Comparison of ENCODE assay signal across 18 cellular contexts in the genomic region with DNA sequence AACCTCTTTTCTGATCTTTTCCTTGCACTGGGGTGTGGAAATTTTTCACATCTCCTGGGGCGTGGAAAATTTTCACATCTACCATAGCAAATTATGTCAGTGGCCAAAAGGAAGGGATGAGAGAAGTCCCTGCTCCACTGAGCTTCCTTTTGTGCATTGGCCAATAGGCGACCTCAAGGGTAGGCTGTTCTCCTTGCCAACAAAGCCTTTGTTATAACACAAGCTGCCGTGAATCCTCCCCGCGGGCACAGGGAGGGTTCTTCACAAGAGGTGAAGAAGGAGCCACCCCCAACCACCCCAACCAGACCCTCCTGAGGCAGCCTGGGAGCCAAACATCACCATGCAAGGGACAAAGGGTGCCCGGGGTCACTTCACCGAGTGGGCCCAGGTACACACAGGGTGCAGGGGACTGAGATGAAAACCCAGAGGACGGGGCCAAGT. TPM values are rescaled to one million over a fixed set of nuclear protein-coding genes. Genes with fewer than 3 reads are reported as not detected.
A peak's percentile ranks its signal among the peaks of the same experiment; 100 is the strongest.
DNase-seq lines count a peak whose midpoint lies in the region; ATAC-seq and TF ChIP-seq lines count a peak whose summit lies in the region.
"Had no signal": no experiment of that assay in that cellular context is flagged by ENCODE, and none has a peak within 500 bp of the region (broad histone marks: within the 10 kb centered on the region; RNA-seq: fewer than 3 reads in every experiment).

No MANE protein-coding gene starts in this region.

- H3K27me3 Mint-ChIP-seq in Calu3 (ENCODE audit: unreplicated experiment) (no peaks in the 10 kb centered on the region), mesothelial cell of epicardium (ENCODE audit: low read depth) (peaks cover under 1% of the 10 kb centered on the region)
- no peaks in the 10 kb centered on the region for H3K27me3 Mint-ChIP-seq in T-helper 2 cell treated with Interferon-gamma antibody and Interleukin-4, amounts not matched to agents 5 μg/mL and 100 μg/mL, for 36 hours (ENCODE audit: low read depth)
- H3K27me3 Mint-ChIP-seq: dendritic cell treated with granulocyte-macrophage colony-stimulating factor and Interleukin-4, amounts not matched to agents 40 ng/mL and 50 ng/mL, for 4 days had no signal

- H3K27ac ChIP-seq in cingulate gyrus (ENCODE audit: low read depth, low read length) = peak overlapping the region; percentile 98
- H3K27ac ChIP-seq: BLaER1, GM23248, tibial nerve had no signal

- H3K4me1 Mint-ChIP-seq in Calu3 (ENCODE audit: low read depth, unreplicated experiment) (peaks cover 55% of the 10 kb centered on the region), mesothelial cell of epicardium (peaks cover 28% of the 10 kb centered on the region)
- H3K4me1 Mint-ChIP-seq in T-helper 2 cell treated with Interferon-gamma antibody and Interleukin-4, amounts not matched to agents 5 μg/mL and 100 μg/mL, for 36 hours (ENCODE audit: low read depth) = peaks cover 15% of the 10 kb centered on the region
- H3K4me1 Mint-ChIP-seq: activated B cell treated with CpG ODN at 0.5 μM for 24 hours; nephron; stimulated activated memory B cell treated with anti-CD40 and anti-IgM and Interleukin-4, amounts not matched to agents 10 μg/mL and 1 μg/mL and 100 μg/mL, for 72 hours had no signal

- intact Hi-C loops in Calu3 (cut with micrococcal nuclease; ENCODE audit: unreplicated experiment) = no loop called here

- ATAC-seq in GM21717 (IDR thresholded peaks at IDR 0.05; ENCODE audit: unreplicated experiment) = no peak
- ATAC-seq: stimulated activated memory B cell treated with anti-CD40 and anti-IgM and Interleukin-4, amounts not matched to agents 10 μg/mL and 1 μg/mL and 100 μg/mL, for 72 hours had no signal

- CTCF ChIA-PET in Calu3 (lab: Charles Lee) = interaction anchor here (0.7 to 1.7 kb wide), 4 partner anchors 11 to 18 kb away, joined by 3 to 6 read pairs (median 5); no protein-coding TSS in a partner anchor

- no peak for TF ChIP-seq CTCF in Calu3 (IDR thresholded peaks at IDR 0.05; ENCODE audit: unreplicated experiment)
- no peak for TF ChIP-seq CTCF in mesothelial cell of epicardium (IDR thresholded peaks at IDR 0.05; ENCODE audit: unreplicated experiment)

- DNase-seq in Calu3 (no peak), H4 (ENCODE audit: low spot score) (peak; percentile 52), mesothelial cell of epicardium (ENCODE audit: low spot score in 2 of 2, unreplicated experiment in 2 of 2) (no peak), NCI-H446 (lab: John Stamatoyannopoulos, UW) (no peak)
- no peak for DNase-seq in T-helper 2 cell treated with Interferon-gamma antibody and Interleukin-4, amounts not matched to agents 5 μg/mL and 100 μg/mL, for 36 hours (ENCODE audit: low spot score)
- DNase-seq: activated B cell treated with CpG ODN at 0.5 μM for 24 hours; NCI-H2171; NK-92 treated with Interleukin-12 subunit alpha and Interleukin-12 subunit beta, amount 100 ng/mL, for 24 hours had no signal

- no TSS peak for BruUV-seq in Calu3 (replicated peaks; lab: Mats Ljungman, UMichigan)

- H3K4me3 Mint-ChIP-seq in Calu3 (ENCODE audit: low read depth, unreplicated experiment) (peak overlapping the region; percentile 4), mesothelial cell of epicardium (no peak overlapping the region)
- no peak overlapping the region for H3K4me3 Mint-ChIP-seq in T-helper 2 cell treated with Interferon-gamma antibody and Interleukin-4, amounts not matched to agents 5 μg/mL and 100 μg/mL, for 36 hours
- H3K4me3 Mint-ChIP-seq: activated B cell treated with CpG ODN at 0.5 μM for 24 hours; dendritic cell treated with granulocyte-macrophage colony-stimulating factor and Interleukin-4, amounts not matched to agents 40 ng/mL and 50 ng/mL, for 4 days; nephron; stimulated activated memory B cell treated with anti-CD40 and anti-IgM and Interleukin-4, amounts not matched to agents 10 μg/mL and 1 μg/mL and 100 μg/mL, for 72 hours; T-helper 1 cell treated with Interleukin-12 subunit alpha and Interleukin-12 subunit beta and Interleukin-4 antibody, amounts not matched to agents 30 μg/mL and 1 μg/mL, for 36 hours had no signal

- H3K27ac Mint-ChIP-seq in Calu3 (ENCODE audit: unreplicated experiment) = no peak overlapping the region
- H3K27ac Mint-ChIP-seq in mesothelial cell of epicardium = peak overlapping the region; percentile 82
- H3K27ac Mint-ChIP-seq in T-helper 2 cell treated with Interferon-gamma antibody and Interleukin-4, amounts not matched to agents 5 μg/mL and 100 μg/mL, for 36 hours = no peak overlapping the region
- H3K27ac Mint-ChIP-seq: activated B cell treated with CpG ODN at 0.5 μM for 24 hours; dendritic cell treated with granulocyte-macrophage colony-stimulating factor and Interleukin-4, amounts not matched to agents 40 ng/mL and 50 ng/mL, for 4 days; nephron; stimulated activated memory B cell treated with anti-CD40 and anti-IgM and Interleukin-4, amounts not matched to agents 10 μg/mL and 1 μg/mL and 100 μg/mL, for 72 hours; T-helper 1 cell treated with Interleukin-12 subunit alpha and Interleukin-12 subunit beta and Interleukin-4 antibody, amounts not matched to agents 30 μg/mL and 1 μg/mL, for 36 hours had no signal

- H3K36me3 Mint-ChIP-seq in Calu3 (ENCODE audit: insufficient read depth, unreplicated experiment) (no peaks in the 10 kb centered on the region), mesothelial cell of epicardium (no peaks in the 10 kb centered on the region)
- H3K36me3 Mint-ChIP-seq in T-helper 2 cell treated with Interferon-gamma antibody and Interleukin-4, amounts not matched to agents 5 μg/mL and 100 μg/mL, for 36 hours (ENCODE audit: low read depth) = no peaks in the 10 kb centered on the region
- H3K36me3 Mint-ChIP-seq: stimulated activated memory B cell treated with anti-CD40 and anti-IgM and Interleukin-4, amounts not matched to agents 10 μg/mL and 1 μg/mL and 100 μg/mL, for 72 hours had no signal

- no peaks in the 10 kb centered on the region for H3K9me3 Mint-ChIP-seq in Calu3 (ENCODE audit: low read depth, unreplicated experiment)
- no peaks in the 10 kb centered on the region for H3K9me3 Mint-ChIP-seq in mesothelial cell of epicardium
- no peaks in the 10 kb centered on the region for H3K9me3 Mint-ChIP-seq in T-helper 2 cell treated with Interferon-gamma antibody and Interleukin-4, amounts not matched to agents 5 μg/mL and 100 μg/mL, for 36 hours
- H3K9me3 Mint-ChIP-seq: activated B cell treated with CpG ODN at 0.5 μM for 24 hours; dendritic cell treated with granulocyte-macrophage colony-stimulating factor and Interleukin-4, amounts not matched to agents 40 ng/mL and 50 ng/mL, for 4 days; nephron; stimulated activated memory B cell treated with anti-CD40 and anti-IgM and Interleukin-4, amounts not matched to agents 10 μg/mL and 1 μg/mL and 100 μg/mL, for 72 hours; T-helper 1 cell treated with Interleukin-12 subunit alpha and Interleukin-12 subunit beta and Interleukin-4 antibody, amounts not matched to agents 30 μg/mL and 1 μg/mL, for 36 hours had no signal

RNA-seq across cellular contexts. Expression of gene SLC5A11, which starts 6.5 kb away (rescaled TPM):
- total RNA-seq in Calu3 (2022) = 0.64 TPM in 1 of 2 replicates, not detected in the other
- 0.50 TPM in 1 of 2 replicates, not detected in the other for total RNA-seq in H4 (2014; rRNA removed; shearing (Covaris generic))
- 0.22 to 0.32 TPM in 2 of 3 replicates, not detected in the other for total RNA-seq in mesothelial cell of epicardium
- total RNA-seq: GM23248, renal cortical epithelial cell, tibial nerve had no signal
